Comparison of ENCODE assay signal across 23 cellular contexts in genomic region chr6:95723638-95724037, GRCh38.
"Had no signal": no experiment of that assay in that cellular context is flagged by ENCODE, and none has a peak within 500 bp of the region (broad histone marks: within the 10 kb centered on the region; RNA-seq: fewer than 3 reads in every experiment).

No MANE protein-coding gene starts in this region.

- H3K4me3 Mint-ChIP-seq: activated naive CD4-positive, alpha-beta T cell treated with anti-CD3 and anti-CD28 coated beads for 36 hours; memory B cell; natural killer cell had no signal

- H3K36me3 Mint-ChIP-seq: memory B cell, natural killer cell had no signal

- H3K4me2 ChIP-seq: hepatocyte had no signal

- H3K4me3 ChIP-seq: ascending aorta, colonic mucosa, esophagus muscularis mucosa, hepatocyte, left lung, prostate gland, skin epidermis, transverse colon, vagina had no signal

- H3K27ac ChIP-seq: ascending aorta, colonic mucosa, esophagus muscularis mucosa, hepatocyte, left lung, prostate gland, skin epidermis, transverse colon, vagina had no signal

- H3K79me2 ChIP-seq: hepatocyte had no signal

- H3K36me3 ChIP-seq: ascending aorta, colonic mucosa, esophagus muscularis mucosa, left lung, prostate gland, transverse colon, vagina had no signal

- H3K9me3 ChIP-seq: colonic mucosa, prostate gland, transverse colon, vagina had no signal

- H2AFZ ChIP-seq: hepatocyte had no signal

- H3K27me3 ChIP-seq: ascending aorta, colonic mucosa, esophagus muscularis mucosa, hepatocyte, left lung, transverse colon, vagina had no signal

- H3K27me3 Mint-ChIP-seq: memory B cell had no signal

- H3K9me3 Mint-ChIP-seq: activated T-helper 2 cell treated with anti-CD3 and anti-CD28 coated beads, Interferon-gamma antibody, Interleukin-2, Interleukin-4, amounts not matched to agents 10 μg/mL and 5 μg/mL and 100 μg/mL, durations not matched to agents 14 hours and 24 hours and 36 hours had no signal

- H3K27ac Mint-ChIP-seq: activated naive CD4-positive, alpha-beta T cell treated with anti-CD3 and anti-CD28 coated beads for 36 hours; activated T-helper 2 cell treated with anti-CD3 and anti-CD28 coated beads, Interferon-gamma antibody, Interleukin-2, Interleukin-4, amounts not matched to agents 10 μg/mL and 5 μg/mL and 100 μg/mL, durations not matched to agents 14 hours and 24 hours and 36 hours; memory B cell; natural killer cell had no signal

- DNase-seq: activated CD4-positive, alpha-beta T cell treated with anti-CD3 and anti-CD28 coated beads for 1 hour; activated CD4-positive, alpha-beta T cell treated with anti-CD3 and anti-CD28 coated beads, Interleukin-2, amount 50 U/mL, for 48 hours; activated naive CD4-positive, alpha-beta T cell treated with anti-CD3 and anti-CD28 coated beads for 36 hours; activated T-cell treated with anti-CD3 and anti-CD28 coated beads, Interleukin-2, amount 50 U/mL, for 1 hour; central memory CD4-positive, alpha-beta T cell; colonic mucosa; kidney; left lung; natural killer cell; nucleus accumbens; right cardiac atrium; stimulated activated CD4-positive, alpha-beta T cell treated with anti-CD3 and anti-CD28 coated beads, Interleukin-4, amount 100 ng/mL, for 24 hours; stimulated activated naive CD4-positive, alpha-beta T cell; T1000; transverse colon had no signal

- H3K4me1 Mint-ChIP-seq: memory B cell, natural killer cell had no signal

- ATAC-seq: left lung, natural killer cell, right cardiac atrium had no signal

- H3K4me1 ChIP-seq: ascending aorta, colonic mucosa, esophagus muscularis mucosa, left lung, prostate gland, transverse colon, vagina had no signal
